Comparison of ENCODE assay signal across 1 cellular context in genomic region chr2:99481941-99482340, GRCh38.
A peak's percentile ranks its signal among the peaks of the same experiment; 100 is the strongest.
TF ChIP-seq lines count a peak whose summit lies in the region.

No MANE protein-coding gene starts in this region.

TF ChIP-seq in HEK293, 187 proteins besides CTCF, POLR2A, EP300 and RAD21 (continued from another document):
- TF ChIP-seq PRDM10 (tag by site-specific recombination; IDR thresholded peaks at IDR 0.05), result peak; percentile 38; the same call in 1 of the 2 replicates
- peak; percentile 50 for TF ChIP-seq ZNF366 (tag by site-specific recombination; conservative IDR thresholded peaks at IDR 0.05)
- no peak for TF ChIP-seq ZNF747 (tag by site-specific recombination; IDR thresholded peaks at IDR 0.05)
- no peak for TF ChIP-seq ZNF132 (tag by site-specific recombination; IDR thresholded peaks at IDR 0.05; ENCODE audit: borderline replicate concordance)
- TF ChIP-seq ATF2 (tag by site-specific recombination; IDR thresholded peaks at IDR 0.05; ENCODE audit: low read depth), result 0 out of 2 replicates have a peak, but pooled peaks have one; percentile 4
